8 cellular contexts compared by ENCODE assay signal in the genomic region with DNA sequence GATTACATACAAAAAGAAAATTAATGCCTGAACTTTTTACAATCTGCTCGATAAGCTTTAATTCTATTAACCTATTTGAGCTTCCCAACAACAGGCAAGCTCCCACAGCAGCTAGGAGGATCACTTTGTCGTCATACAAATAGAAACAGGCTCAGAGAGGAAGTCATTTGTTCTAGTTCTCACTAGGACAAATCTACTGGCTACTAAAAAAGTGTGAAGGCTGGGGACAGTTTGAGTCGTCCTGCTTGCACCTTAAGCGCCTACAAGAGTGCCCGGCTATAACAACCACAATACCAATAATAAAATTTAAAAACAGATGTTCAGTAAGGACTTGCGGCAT. TPM values are rescaled to one million over a fixed set of nuclear protein-coding genes. Genes with fewer than 3 reads are reported as not detected.
DNase-seq lines count a peak whose midpoint lies in the region; ATAC-seq, FAIRE-seq and TF ChIP-seq lines count a peak whose summit lies in the region.

No MANE protein-coding gene starts in this region.

- H3K79me2 ChIP-seq in endothelial cell of umbilical vein (ENCODE audit: control insufficient read depth, insufficient read depth, low read length) (peaks cover 31% of the 10 kb centered on the region), neural progenitor cell (ENCODE audit: low read depth) (peaks cover 39% of the 10 kb centered on the region)

- H3K9me1 ChIP-seq in endothelial cell of umbilical vein (replicated peaks; ENCODE audit: control insufficient read depth, extremely low read depth, insufficient read depth, low read length): no peaks in the 10 kb centered on the region

- no peak for TF ChIP-seq CTCF in CD8-positive, alpha-beta T cell (IDR thresholded peaks at IDR 0.05)
- TF ChIP-seq CTCF in RWPE1 (conservative IDR thresholded peaks at IDR 0.05; ENCODE audit: low read depth): no peak
- no peak for TF ChIP-seq CTCF in endothelial cell of umbilical vein (IDR thresholded peaks at IDR 0.05; ENCODE audit: extremely low read depth in 1 of 2, insufficient read depth in 1 of 2, low read depth in 1 of 2, low read length in 2 of 2)
- no peak for TF ChIP-seq CTCF in neural progenitor cell (IDR thresholded peaks at IDR 0.05)

- ATAC-seq in CD8-positive, alpha-beta T cell: peak; percentile 1
- ATAC-seq in GM18520 (IDR thresholded peaks at IDR 0.05; ENCODE audit: unreplicated experiment) (no peak), HG02610 (IDR thresholded peaks at IDR 0.05; ENCODE audit: unreplicated experiment) (no peak)

- H3K4me3 Mint-ChIP-seq in CD8-positive, alpha-beta T cell: peak overlapping the region; percentile 99
- peak overlapping the region; percentile 96 for H3K4me3 Mint-ChIP-seq in neural progenitor cell

- peak overlapping the region; percentile 98 for H3K27ac Mint-ChIP-seq in CD8-positive, alpha-beta T cell
- peak overlapping the region; percentile 70 for H3K27ac Mint-ChIP-seq in neural progenitor cell

- CTCF ChIA-PET in CD8-positive, alpha-beta T cell (lab: Charles Lee): interaction anchor here (1.5 to 2.8 kb wide), 3 partner anchors 27 to 214 kb away, joined by 9 to 15 read pairs (median 11); partner anchors contain the start of gene PEX6
- CTCF ChIA-PET in RWPE1 (lab: Yijun Ruan, JAX) (no interaction called here), endothelial cell of umbilical vein (lab: Charles Lee) (interaction anchor here (0.6 to 2.1 kb wide), 12 partner anchors 9 to 267 kb away, joined by 3 to 12 read pairs (median 4); partner anchors contain the start of genes KLHDC3 and PEX6)

- POLR2A ChIA-PET in CD8-positive, alpha-beta T cell (lab: Charles Lee): interaction anchor here (0.6 to 2.9 kb wide), 35 partner anchors 9 to 588 kb away, joined by 3 to 73 read pairs (median 6); partner anchors contain the start of genes CUL7, KLC4, KLHDC3 and MEA1
- POLR2A ChIA-PET in RWPE1 (lab: Yijun Ruan, JAX; ENCODE audit: low non-redundant PET): interaction anchor here (1.2 kb wide), 1 partner anchor 147 kb away, joined by 3 read pairs; the partner anchor contains the start of gene BICRAL
- POLR2A ChIA-PET in endothelial cell of umbilical vein (lab: Charles Lee): interaction anchor here (1.1 to 1.2 kb wide), 2 partner anchors 37 to 86 kb away, joined by 4 read pairs; partner anchors contain the start of genes KLHDC3 and MEA1

- H3K27me3 ChIP-seq in CD8-positive, alpha-beta T cell (ENCODE audit: insufficient read depth, low read length): no peaks in the 10 kb centered on the region
- H3K27me3 ChIP-seq in H7 (ENCODE audit: control insufficient read depth, insufficient read depth, low read length): no peaks in the 10 kb centered on the region
- peaks cover 0 to 3% of the 10 kb centered on the region in 2 experiments for H3K27me3 ChIP-seq in endothelial cell of umbilical vein (ENCODE audit: control insufficient read depth in 2 of 2, insufficient read depth in 2 of 2, low read length in 2 of 2)
- H3K27me3 ChIP-seq in neural progenitor cell: no peaks in the 10 kb centered on the region

- FAIRE-seq in endothelial cell of umbilical vein (lab: Jason Lieb, UNC): no peak

- peak overlapping the region; percentile 99 for H3K4me2 ChIP-seq in endothelial cell of umbilical vein (ENCODE audit: insufficient read depth, low read length)
- peak overlapping the region; percentile 97 for H3K4me2 ChIP-seq in neural progenitor cell

- intact Hi-C loops in CD8-positive, alpha-beta T cell (cut with DNase I, micrococcal nuclease): loop anchor here (1.0 to 5.0 kb wide), 19 partner anchors 18 to 882 kb away; partner anchors contain the start of genes PEX6 (in 2 of the 2), POLR1C (in 2 of the 2), PPP2R5D (in 2 of the 2) and RPL7L1 (in 2 of the 2)
- intact Hi-C loops in endothelial cell of umbilical vein (cut with micrococcal nuclease): loop anchor here (1.0 to 2.0 kb wide), 5 partner anchors 32 to 243 kb away; partner anchors contain the start of genes GNMT, KLC4, KLHDC3 and MRPL2

- H3K9ac ChIP-seq in endothelial cell of umbilical vein (replicated peaks; ENCODE audit: extremely low read depth, insufficient read depth, low read length) (peak overlapping the region; percentile 87), neural progenitor cell (peak overlapping the region; percentile 41)

- DNase-seq in CD8-positive, alpha-beta T cell: no peak
- DNase-seq in H7: no peak
- DNase-seq in RWPE1 (ENCODE audit: low spot score): no peak
- no peak for DNase-seq in endothelial cell of umbilical vein (ENCODE audit: low read depth, low spot score)
- no peak for DNase-seq in neural progenitor cell (ENCODE audit: low spot score)
- no peak for DNase-seq in NCI-H526 treated with DMSO at 0.1 percent for 48 hours (lab: John Stamatoyannopoulos, UW)

- peak overlapping the region; percentile 82 for H3K4me3 ChIP-seq in CD8-positive, alpha-beta T cell (ENCODE audit: low read depth, low read length)
- H3K4me3 ChIP-seq in H7 (ENCODE audit: insufficient read depth, low read depth, low read length): peak overlapping the region; percentile 41
- H3K4me3 ChIP-seq in endothelial cell of umbilical vein (replicated peaks in 1 of 3; ENCODE audit: insufficient read depth in 1 of 3, low read depth in 1 of 3, low read length in 3 of 3): peak overlapping the region; percentile 54 to 74 (median 59)
- peak overlapping the region; percentile 69 for H3K4me3 ChIP-seq in neural progenitor cell

- H3K27ac ChIP-seq in CD8-positive, alpha-beta T cell (ENCODE audit: low read depth, low read length): peak overlapping the region; percentile 93
- H3K27ac ChIP-seq in RWPE1 (peak overlapping the region; percentile 96), endothelial cell of umbilical vein (ENCODE audit: insufficient read depth, low read depth, low read length) (peak overlapping the region; percentile 95), neural progenitor cell (peak overlapping the region; percentile 97)

- peaks cover 38% of the 10 kb centered on the region for H3K4me1 ChIP-seq in CD8-positive, alpha-beta T cell (ENCODE audit: insufficient read depth, low read length)
- H3K4me1 ChIP-seq in endothelial cell of umbilical vein (ENCODE audit: control insufficient read depth, extremely low read depth, insufficient read depth, low read length) (peaks cover 21% of the 10 kb centered on the region), neural progenitor cell (peaks cover 3% of the 10 kb centered on the region)

- H3K36me3 ChIP-seq in CD8-positive, alpha-beta T cell (ENCODE audit: insufficient read depth, low read length): peaks cover 5% of the 10 kb centered on the region
- no peaks in the 10 kb centered on the region for H3K36me3 ChIP-seq in H7 (replicated peaks; ENCODE audit: control insufficient read depth, insufficient read depth, low read length)
- no peaks in the 10 kb centered on the region for H3K36me3 ChIP-seq in endothelial cell of umbilical vein (ENCODE audit: control insufficient read depth in 2 of 2, extremely low read depth in 1 of 2, insufficient read depth in 2 of 2, low read length in 2 of 2)
- H3K36me3 ChIP-seq in neural progenitor cell: no peaks in the 10 kb centered on the region

- H2AFZ ChIP-seq in endothelial cell of umbilical vein (ENCODE audit: low read depth, low read length) (peak overlapping the region; percentile 83), neural progenitor cell (replicated peaks) (peak overlapping the region; percentile 89)

- peaks cover 40% of the 10 kb centered on the region for H3K4me1 Mint-ChIP-seq in CD8-positive, alpha-beta T cell (ENCODE audit: low read depth)
- H3K4me1 Mint-ChIP-seq in neural progenitor cell: peaks cover 26% of the 10 kb centered on the region

- dilution Hi-C loops in endothelial cell of umbilical vein (cut with MboI; ENCODE audit: extremely low pct_ligation_motif_present, low sequenced_read_pairs): no loop called here

- no peaks in the 10 kb centered on the region for H3K27me3 Mint-ChIP-seq in CD8-positive, alpha-beta T cell (ENCODE audit: low read depth)
- peaks cover 6% of the 10 kb centered on the region for H3K27me3 Mint-ChIP-seq in neural progenitor cell (ENCODE audit: insufficient read depth, low read depth)

- TSS peak; percentile 94 for BruUV-seq in endothelial cell of umbilical vein (replicated peaks; lab: Mats Ljungman, UMichigan)

- peaks cover 29% of the 10 kb centered on the region for H3K36me3 Mint-ChIP-seq in CD8-positive, alpha-beta T cell
- peaks cover 2% of the 10 kb centered on the region for H3K36me3 Mint-ChIP-seq in neural progenitor cell

- no peaks in the 10 kb centered on the region for H3K9me3 Mint-ChIP-seq in CD8-positive, alpha-beta T cell
- H3K9me3 Mint-ChIP-seq in neural progenitor cell: no peaks in the 10 kb centered on the region

- no peaks in the 10 kb centered on the region for H3K9me3 ChIP-seq in CD8-positive, alpha-beta T cell (ENCODE audit: low read length)
- H3K9me3 ChIP-seq in endothelial cell of umbilical vein (replicated peaks; ENCODE audit: control insufficient read depth, insufficient read depth, low read length): no peaks in the 10 kb centered on the region
- no peaks in the 10 kb centered on the region for H3K9me3 ChIP-seq in neural progenitor cell (ENCODE audit: low read depth)

- H3F3A ChIP-seq in neural progenitor cell (ENCODE audit: low read depth): peaks cover 39% of the 10 kb centered on the region

- TF ChIP-seq POLR2A in endothelial cell of umbilical vein (IDR thresholded peaks at IDR 0.05; ENCODE audit: low read depth, low read length): no peak

- H4K20me1 ChIP-seq in endothelial cell of umbilical vein (replicated peaks; ENCODE audit: control insufficient read depth, extremely low read depth, insufficient read depth, low read length) (no peaks in the 10 kb centered on the region), neural progenitor cell (ENCODE audit: low read depth) (peaks cover 18% of the 10 kb centered on the region)

RNA-seq across cellular contexts. Expression of gene CNPY3, which starts 0.6 kb away (rescaled TPM):
- total RNA-seq in CD8-positive, alpha-beta T cell: 10 to 100 TPM; 43.9 to 47.4 TPM
- 34.5 and 37.8 TPM in 2 replicates for total RNA-seq in H7 (2014; rRNA removed; shearing (Covaris generic))
- total RNA-seq in endothelial cell of umbilical vein (43.3 and 53.1 TPM in 2 replicates), neural progenitor cell (ENCODE audit: low replicate concordance) (38.0 and 65.4 TPM in 2 replicates)
- 40.8 and 46.4 TPM in 2 replicates for polyA plus RNA-seq in endothelial cell of umbilical vein
- polyA plus RNA-seq in endothelial cell of umbilical vein (2011; cell fraction: cytosol; rRNA removed): 49.1 and 51.6 TPM in 2 replicates
- polyA plus RNA-seq in endothelial cell of umbilical vein (2011; cell fraction: nucleus; rRNA removed): 31.4 and 34.4 TPM in 2 replicates
- 27.0 and 33.6 TPM in 2 replicates for polyA plus RNA-seq in endothelial cell of umbilical vein (2012)
- 28.2 and 31.4 TPM in 2 replicates for polyA minus RNA-seq in endothelial cell of umbilical vein
- 21.9 TPM for polyA minus RNA-seq in endothelial cell of umbilical vein (2011; cell fraction: cytosol; rRNA and poly(A)+ RNA removed)
- polyA minus RNA-seq in endothelial cell of umbilical vein (2011; cell fraction: nucleus; rRNA and poly(A)+ RNA removed): 7.0 and 9.2 TPM in 2 replicates

RNA-seq across cellular contexts. Expression of gene PTCRA, which starts 12.9 kb away (rescaled TPM):
- not detected for total RNA-seq in CD8-positive, alpha-beta T cell
- total RNA-seq in H7 (2014; rRNA removed; shearing (Covaris generic)): not detected in 2 replicates
- total RNA-seq in endothelial cell of umbilical vein (not detected in 2 replicates), neural progenitor cell (ENCODE audit: low replicate concordance) (not detected in 2 replicates)
- polyA plus RNA-seq in endothelial cell of umbilical vein: 0.13 TPM in 1 of 2 replicates, not detected in the other
- polyA plus RNA-seq in endothelial cell of umbilical vein (2011; cell fraction: cytosol; rRNA removed): not detected in 2 replicates
- not detected in 2 replicates for polyA plus RNA-seq in endothelial cell of umbilical vein (2011; cell fraction: nucleus; rRNA removed)
- polyA plus RNA-seq in endothelial cell of umbilical vein (2012): not detected in 2 replicates
- polyA minus RNA-seq in endothelial cell of umbilical vein: 0.29 TPM in 1 of 2 replicates, not detected in the other
- not detected for polyA minus RNA-seq in endothelial cell of umbilical vein (2011; cell fraction: cytosol; rRNA and poly(A)+ RNA removed)
- not detected in 2 replicates for polyA minus RNA-seq in endothelial cell of umbilical vein (2011; cell fraction: nucleus; rRNA and poly(A)+ RNA removed)

RNA-seq across cellular contexts. Expression of gene GNMT, which starts 31.8 kb away (rescaled TPM):
- 1 to 10 TPM; 1.9 to 3.6 TPM for total RNA-seq in CD8-positive, alpha-beta T cell
- total RNA-seq in H7 (2014; rRNA removed; shearing (Covaris generic)): 0.10 and 0.33 TPM in 2 replicates
- total RNA-seq in endothelial cell of umbilical vein (0.42 and 1.2 TPM in 2 replicates), neural progenitor cell (ENCODE audit: low replicate concordance) (0.50 TPM in 1 of 2 replicates, not detected in the other)
- polyA plus RNA-seq in endothelial cell of umbilical vein: 0.41 and 0.70 TPM in 2 replicates
- 0.20 and 0.22 TPM in 2 replicates for polyA plus RNA-seq in endothelial cell of umbilical vein (2011; cell fraction: cytosol; rRNA removed)
- 2.1 and 2.3 TPM in 2 replicates for polyA plus RNA-seq in endothelial cell of umbilical vein (2011; cell fraction: nucleus; rRNA removed)
- 0.21 and 0.33 TPM in 2 replicates for polyA plus RNA-seq in endothelial cell of umbilical vein (2012)
- 0.53 and 1.4 TPM in 2 replicates for polyA minus RNA-seq in endothelial cell of umbilical vein
- polyA minus RNA-seq in endothelial cell of umbilical vein (2011; cell fraction: cytosol; rRNA and poly(A)+ RNA removed): not detected
- polyA minus RNA-seq in endothelial cell of umbilical vein (2011; cell fraction: nucleus; rRNA and poly(A)+ RNA removed): 0.58 and 0.82 TPM in 2 replicates

RNA-seq across cellular contexts. Expression of gene RPL7L1, which starts 49.3 kb away (rescaled TPM):
- 10 to 100 TPM; 67.9 to 68.6 TPM for total RNA-seq in CD8-positive, alpha-beta T cell
- 114 and 125 TPM in 2 replicates for total RNA-seq in H7 (2014; rRNA removed; shearing (Covaris generic))
- total RNA-seq in endothelial cell of umbilical vein (94.4 and 103 TPM in 2 replicates), neural progenitor cell (ENCODE audit: low replicate concordance) (92.0 and 106 TPM in 2 replicates)
- 31.1 and 36.9 TPM in 2 replicates for polyA plus RNA-seq in endothelial cell of umbilical vein
- 45.1 and 46.4 TPM in 2 replicates for polyA plus RNA-seq in endothelial cell of umbilical vein (2011; cell fraction: cytosol; rRNA removed)
- polyA plus RNA-seq in endothelial cell of umbilical vein (2011; cell fraction: nucleus; rRNA removed): 22.7 and 29.3 TPM in 2 replicates
- polyA plus RNA-seq in endothelial cell of umbilical vein (2012): 76.1 and 116 TPM in 2 replicates
- polyA minus RNA-seq in endothelial cell of umbilical vein: 48.1 and 48.9 TPM in 2 replicates
- polyA minus RNA-seq in endothelial cell of umbilical vein (2011; cell fraction: cytosol; rRNA and poly(A)+ RNA removed): 47.2 TPM
- polyA minus RNA-seq in endothelial cell of umbilical vein (2011; cell fraction: nucleus; rRNA and poly(A)+ RNA removed): 33.2 and 38.6 TPM in 2 replicates

RNA-seq across cellular contexts. Expression of gene PEX6, which starts 50.3 kb away (rescaled TPM):
- total RNA-seq in CD8-positive, alpha-beta T cell: 1 to 10 TPM; 6.7 to 6.8 TPM
- 47.5 and 52.5 TPM in 2 replicates for total RNA-seq in H7 (2014; rRNA removed; shearing (Covaris generic))
- total RNA-seq in endothelial cell of umbilical vein (9.9 and 18.1 TPM in 2 replicates), neural progenitor cell (ENCODE audit: low replicate concordance) (11.3 and 22.4 TPM in 2 replicates)
- 10.8 and 11.2 TPM in 2 replicates for polyA plus RNA-seq in endothelial cell of umbilical vein
- 7.2 and 8.8 TPM in 2 replicates for polyA plus RNA-seq in endothelial cell of umbilical vein (2011; cell fraction: cytosol; rRNA removed)
- 21.0 and 24.1 TPM in 2 replicates for polyA plus RNA-seq in endothelial cell of umbilical vein (2011; cell fraction: nucleus; rRNA removed)
- 4.5 and 8.7 TPM in 2 replicates for polyA plus RNA-seq in endothelial cell of umbilical vein (2012)
- 10.0 and 11.1 TPM in 2 replicates for polyA minus RNA-seq in endothelial cell of umbilical vein
- polyA minus RNA-seq in endothelial cell of umbilical vein (2011; cell fraction: cytosol; rRNA and poly(A)+ RNA removed): 11.2 TPM
- polyA minus RNA-seq in endothelial cell of umbilical vein (2011; cell fraction: nucleus; rRNA and poly(A)+ RNA removed): 4.3 and 6.2 TPM in 2 replicates
